ENCODE assay signal across 34 cellular contexts in genomic region chr10:80126876-80127275, GRCh38. TPM values are rescaled to one million over a fixed set of nuclear protein-coding genes. Genes with fewer than 3 reads are reported as not detected.
DNase-seq lines count a peak whose midpoint lies in the region; ATAC-seq, FAIRE-seq and TF ChIP-seq lines count a peak whose summit lies in the region.
"Had no signal": no experiment of that assay in that cellular context is flagged by ENCODE, and none has a peak within 500 bp of the region (broad histone marks: within the 10 kb centered on the region; RNA-seq: fewer than 3 reads in every experiment).

No MANE protein-coding gene starts in this region.

- H3K27ac ChIP-seq in H1 (ENCODE audit: low read depth, low read length) (no peak overlapping the region), right atrium auricular region (peak overlapping the region in 1 of 2 donors; percentile 40)
- H3K27ac ChIP-seq: colonic mucosa, epithelial cell of prostate, HL-60, ovary, SJSA1, testis, WERI-Rb-1 had no signal

- no peaks in the 10 kb centered on the region for H3K23me2 ChIP-seq in H1 (ENCODE audit: low read depth, low read length)

- H3K18ac ChIP-seq in H1 (ENCODE audit: extremely low read depth, low read length) = no peak overlapping the region

- DNase-seq in MG63 (peak; percentile 23), H1 (ENCODE audit: low read depth in 1 of 2, low spot score in 2 of 2) (no peak), right atrium auricular region (ENCODE audit: low spot score) (peak; percentile 58), sciatic nerve (ENCODE audit: low spot score) (no peak), posterior cingulate gyrus (no peak), T-helper 2 cell (no peak)
- DNase-seq: activated CD4-positive, alpha-beta T cell treated with anti-CD3 and anti-CD28 coated beads, Interleukin-2, amount 10 ng/mL, durations not matched to agents 7 days and 5 days; activated gamma-delta T cell; activated naive CD8-positive, alpha-beta T cell treated with anti-CD3 and anti-CD28 coated beads for 36 hours; activated T-cell treated with anti-CD3 and anti-CD28 coated beads, Interleukin-2, amount 50 U/mL, for 1 hour; aorta; CD8-positive, alpha-beta memory T cell; colonic mucosa; DMS153; effector CD8-positive, alpha-beta T cell; Karpas-422; naive thymus-derived CD8-positive, alpha-beta T cell; NCI-H1436 treated with DMSO at 0.1 percent for 48 hours; NCI-H446; NCI-H82; ovary; retina; stimulated activated naive CD4-positive, alpha-beta T cell treated with Interleukin-2 at 50 U/mL for 16 hours; testis; WERI-Rb-1 had no signal

- intact Hi-C loops in sciatic nerve (cut with DNase I) (no loop called here), posterior cingulate gyrus (cut with DNase I) (no loop called here)

- no peak overlapping the region for H3K4me3 ChIP-seq in MG63
- no peak overlapping the region for H3K4me3 ChIP-seq in H1 (ENCODE audit: extremely low read depth in 1 of 4, insufficient read depth in 2 of 4, low read depth in 3 of 4, low read length in 4 of 4)
- no peak overlapping the region for H3K4me3 ChIP-seq in right atrium auricular region
- H3K4me3 ChIP-seq: colonic mucosa, ovary, SJSA1, smooth muscle cell, testis had no signal

- no peak for TF ChIP-seq EP300 in H1 (IDR thresholded peaks at IDR 0.05; ENCODE audit: borderline replicate concordance in 1 of 2, low read depth in 2 of 2, low read length in 2 of 2)

- H3K56ac ChIP-seq in H1 (replicated peaks; ENCODE audit: insufficient read length, low read depth, low read length) = no peak overlapping the region

- H3K9me3 ChIP-seq in MG63 (no peaks in the 10 kb centered on the region), H1 (ENCODE audit: insufficient read depth in 2 of 2, low read depth in 1 of 2, low read length in 1 of 2) (no peaks in the 10 kb centered on the region), right atrium auricular region (no peaks in the 10 kb centered on the region)
- H3K9me3 ChIP-seq: colonic mucosa, ovary, SJSA1, testis had no signal

- no peak for TF ChIP-seq CTCF in H1 (IDR thresholded peaks at IDR 0.05; ENCODE audit: control extremely low read depth in 1 of 3, insufficient read depth in 1 of 3, low read depth in 1 of 3, low read length in 3 of 3)
- TF ChIP-seq CTCF in right atrium auricular region (IDR thresholded peaks at IDR 0.05) = no peak

- no peak for TF ChIP-seq RAD21 in H1 (IDR thresholded peaks at IDR 0.05 in 1 of 2, conservative IDR thresholded peaks at IDR 0.05 in 1 of 2; ENCODE audit: low read depth in 2 of 2, low read length in 2 of 2)

- H3K23ac ChIP-seq in H1 (ENCODE audit: insufficient read length) = no peak overlapping the region

- peak overlapping the region; percentile 56 for H2AFZ ChIP-seq in H1 (ENCODE audit: low read length)

- H2BK120ac ChIP-seq in H1 (replicated peaks; ENCODE audit: low read depth, low read length) = no peak overlapping the region

- H4K5ac ChIP-seq in H1 (ENCODE audit: insufficient read length, low read depth, low read length) = no peak overlapping the region

- H3K4me2 ChIP-seq in H1 (ENCODE audit: insufficient read depth in 1 of 2, low read depth in 2 of 2, low read length in 2 of 2) = no peak overlapping the region
- H3K4me2 ChIP-seq: smooth muscle cell had no signal

- ATAC-seq in sciatic nerve (peak; percentile 95), GM19455 (IDR thresholded peaks at IDR 0.05; ENCODE audit: unreplicated experiment) (no peak)
- ATAC-seq: naive thymus-derived CD8-positive, alpha-beta T cell had no signal

- no peak overlapping the region for H3K4ac ChIP-seq in H1 (replicated peaks; ENCODE audit: insufficient read length, low read depth, low read length)

- CTCF ChIA-PET in H1 (lab: Charles Lee; ENCODE audit: partially characterized antibody) = interaction anchor here (0.8 to 1.6 kb wide), 5 partner anchors 47 to 143 kb away, joined by 3 to 5 read pairs (median 3); no protein-coding TSS in a partner anchor

- H3K36me3 ChIP-seq in MG63 = no peaks in the 10 kb centered on the region
- no peaks in the 10 kb centered on the region for H3K36me3 ChIP-seq in H1 (ENCODE audit: control insufficient read depth in 2 of 4, insufficient read depth in 4 of 4, low read length in 3 of 4)
- no peaks in the 10 kb centered on the region for H3K36me3 ChIP-seq in right atrium auricular region
- H3K36me3 ChIP-seq: colonic mucosa, ovary, SJSA1, WERI-Rb-1 had no signal

- 58% methylated on average over 4 of the region's 4 CpGs; no CpG with 5 or more reads in 1 of the 2 experiments for WGBS in H1 (ENCODE audit: extremely low coverage in 1 of 2, insufficient coverage in 1 of 2, insufficient read length in 1 of 2, insufficient replicate concordance in 2 of 2, low coverage in 1 of 2, low lambda C conversion rate in 2 of 2, missing lambda C conversion rate in 1 of 2), 2 experiments

- H3K79me1 ChIP-seq in H1 (ENCODE audit: low read depth, low read length) = no peaks in the 10 kb centered on the region

- no peak for FAIRE-seq in H1 (lab: Jason Lieb, UNC)
- FAIRE-seq: GM18507, GM19239, H54 had no signal

- H4K91ac ChIP-seq in H1 (replicated peaks; ENCODE audit: insufficient read length, low read length) = no peak overlapping the region

- H4K20me1 ChIP-seq in H1 (replicated peaks in 1 of 2; ENCODE audit: control insufficient read depth in 1 of 2, insufficient read depth in 2 of 2, low read length in 2 of 2) = no peaks in the 10 kb centered on the region

- H2BK15ac ChIP-seq in H1 (ENCODE audit: low read length) = no peak overlapping the region

- H2AK5ac ChIP-seq in H1 (ENCODE audit: low read depth, low read length) = no peak overlapping the region

- H2BK5ac ChIP-seq in H1 (ENCODE audit: low read depth, low read length) = no peak overlapping the region

- no peaks in the 10 kb centered on the region for H3K79me2 ChIP-seq in H1 (ENCODE audit: control insufficient read depth in 1 of 2, insufficient read depth in 2 of 2, low read length in 2 of 2)

- no peak overlapping the region for H3K14ac ChIP-seq in H1 (ENCODE audit: insufficient read length)

- no peak overlapping the region for H2BK20ac ChIP-seq in H1 (ENCODE audit: low read length)

- H3K4me1 ChIP-seq in H1 (replicated peaks in 1 of 4; ENCODE audit: control insufficient read depth in 3 of 4, insufficient read depth in 4 of 4, low read length in 3 of 4) (peaks cover 2 to 8% (median 4%) of the 10 kb centered on the region in 4 experiments; a peak in 4 of 7 replicates), right atrium auricular region (peaks cover 0 to 8% of the 10 kb centered on the region in 2 donors)
- H3K4me1 ChIP-seq: colonic mucosa, SJSA1, testis had no signal

- H3K27me3 ChIP-seq in MG63 = no peaks in the 10 kb centered on the region
- H3K27me3 ChIP-seq in H1 (replicated peaks in 1 of 4; ENCODE audit: control insufficient read depth in 3 of 4, extremely low read depth in 1 of 4, insufficient read depth in 3 of 4, low read length in 3 of 4) = no peaks in the 10 kb centered on the region
- H3K27me3 ChIP-seq in right atrium auricular region = no peaks in the 10 kb centered on the region
- H3K27me3 ChIP-seq: ovary, testis had no signal

- POLR2A ChIA-PET in H1 (lab: Charles Lee; ENCODE audit: partially characterized antibody) = no interaction called here

- no peak overlapping the region for H3K9ac ChIP-seq in H1 (replicated peaks in 1 of 4; ENCODE audit: extremely low read depth in 1 of 4, low read depth in 3 of 4, low read length in 3 of 4)

- H2BK12ac ChIP-seq in H1 (ENCODE audit: low read depth, low read length) = 0 out of 2 replicates have a peak overlapping the region, but pooled peaks have one; percentile 35

- no peak overlapping the region for H4K8ac ChIP-seq in H1 (ENCODE audit: extremely low read depth, insufficient read depth, low read length)

- TF ChIP-seq POLR2A in H1 (IDR thresholded peaks at IDR 0.05; ENCODE audit: control extremely low read depth in 1 of 2, low read depth in 2 of 2, low read length in 2 of 2) = no peak

TF ChIP-seq in H1, 55 proteins besides CTCF, POLR2A, EP300 and RAD21 (continues in another document):
- TF ChIP-seq EGR1 (IDR thresholded peaks at IDR 0.05; ENCODE audit: borderline replicate concordance, low read depth, low read length) (no peak), TEAD4 (IDR thresholded peaks at IDR 0.05; ENCODE audit: low read depth, low read length) (no peak), POU5F1 (IDR thresholded peaks at IDR 0.05; ENCODE audit: low read depth, low read length) (no peak)

RNA-seq across cellular contexts. Expression of gene PLAC9, which starts 5.7 kb away (rescaled TPM):
- 2.8 and 3.8 TPM in 2 replicates for total RNA-seq in MG63 (2014; rRNA removed; shearing (Covaris generic); ENCODE audit: low replicate concordance)
- 12.4 and 16.7 TPM in 2 replicates for total RNA-seq in H1 (2021; fragmentation: NEBNext Ultra II Directional; extraction: Animal tissue kit (Norgen Biotek cat#: 25700))
- polyA plus RNA-seq in H1 (2011; rRNA removed) = 8.4 and 12.9 TPM in 2 replicates
- polyA plus RNA-seq in H1 (2011; cell fraction: cytosol; rRNA removed) = 7.4 TPM
- polyA plus RNA-seq in H1 (2011; cell fraction: nucleus; rRNA removed) = 9.3 TPM
- polyA plus RNA-seq in H1 (2012, experiment 1 of 2) = 8.1 to 17.1 TPM (median 14.4 TPM) in 4 replicates
- 16.4 TPM for polyA plus RNA-seq in H1 (2012, experiment 2 of 2)
- 10.9 TPM for polyA plus RNA-seq in H1 (2013, experiment 1 of 2)
- polyA plus RNA-seq in H1 (2013, experiment 2 of 2) = 10.9 TPM
- 1.2 and 1.8 TPM in 2 replicates for polyA minus RNA-seq in H1 (2011; rRNA and poly(A)+ RNA removed)
- polyA minus RNA-seq in H1 (2011; cell fraction: cytosol; rRNA and poly(A)+ RNA removed) = 3.3 TPM
- 2.9 TPM for polyA minus RNA-seq in H1 (2011; cell fraction: nucleus; rRNA and poly(A)+ RNA removed)
- total RNA-seq in right atrium auricular region (10 to 100 TPM; 25.5 to 36.3 TPM), sciatic nerve (103 TPM)
- total RNA-seq: activated CD4-positive, alpha-beta T cell treated with anti-CD3 and anti-CD28 coated beads, Interleukin-2, amount 10 ng/mL, durations not matched to agents 7 days and 5 days; activated CD8-positive, alpha-beta memory T cell treated with anti-CD3 and anti-CD28 coated beads for 36 hours; activated naive CD8-positive, alpha-beta T cell treated with anti-CD3 and anti-CD28 coated beads for 36 hours; CD8-positive, alpha-beta memory T cell; naive thymus-derived CD8-positive, alpha-beta T cell; SJSA1 had no signal
- polyA plus RNA-seq: CD8-positive, alpha-beta memory T cell had no signal

RNA-seq across cellular contexts. Expression of gene TMEM254, which starts 48.4 kb away (rescaled TPM):
- total RNA-seq in MG63 (2014; rRNA removed; shearing (Covaris generic); ENCODE audit: low replicate concordance) = 5.4 and 9.2 TPM in 2 replicates
- total RNA-seq in H1 (2021; fragmentation: NEBNext Ultra II Directional; extraction: Animal tissue kit (Norgen Biotek cat#: 25700)) = 26.4 and 26.9 TPM in 2 replicates
- 38.7 and 61.2 TPM in 2 replicates for polyA plus RNA-seq in H1 (2011; rRNA removed)
- polyA plus RNA-seq in H1 (2011; cell fraction: cytosol; rRNA removed) = 44.4 TPM
- 19.8 TPM for polyA plus RNA-seq in H1 (2011; cell fraction: nucleus; rRNA removed)
- 24.4 to 32.5 TPM (median 27.6 TPM) in 4 replicates for polyA plus RNA-seq in H1 (2012, experiment 1 of 2)
- 17.7 TPM for polyA plus RNA-seq in H1 (2012, experiment 2 of 2)
- polyA plus RNA-seq in H1 (2013, experiment 1 of 2) = 32.6 TPM
- polyA plus RNA-seq in H1 (2013, experiment 2 of 2) = 39.2 TPM
- 39.0 and 53.2 TPM in 2 replicates for polyA minus RNA-seq in H1 (2011; rRNA and poly(A)+ RNA removed)
- polyA minus RNA-seq in H1 (2011; cell fraction: cytosol; rRNA and poly(A)+ RNA removed) = 12.3 TPM
- 13.1 TPM for polyA minus RNA-seq in H1 (2011; cell fraction: nucleus; rRNA and poly(A)+ RNA removed)
- total RNA-seq in right atrium auricular region (1 to 10 TPM; 3.4 to 8.8 TPM), sciatic nerve (13.6 TPM)

Comparison
In these comparisons a context has a peak if more than half of its experiments do, and no peak if none do; other contexts are left out.
1. DNase-seq: peak in MG63 (single experiment) and right atrium auricular region (single experiment); none in H1 (0 of 2), sciatic nerve (single experiment), posterior cingulate gyrus (0 of 10) and T-helper 2 cell (0 of 5).